ENCODE assay signal across 10 cellular contexts in the genomic region with DNA sequence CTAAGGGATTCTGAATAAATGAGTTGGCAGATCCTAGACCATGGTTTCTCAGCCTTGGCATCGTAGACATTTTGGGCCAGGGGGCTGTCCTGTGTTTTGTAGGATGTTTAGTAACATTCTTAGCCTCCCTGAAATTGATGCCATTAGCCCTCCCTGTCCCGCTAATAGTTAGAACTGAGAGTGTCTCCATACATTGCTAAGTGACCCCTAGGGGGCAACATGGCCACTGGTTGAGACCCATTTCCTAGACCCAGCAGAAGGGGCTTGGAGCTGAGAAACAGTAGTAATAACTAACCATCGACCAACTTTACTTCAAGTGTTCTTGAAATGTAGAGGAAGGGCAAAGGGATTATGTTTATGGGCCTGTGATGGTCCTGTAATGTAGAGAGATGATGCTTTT. TPM values are rescaled to one million over a fixed set of nuclear protein-coding genes. Genes with fewer than 3 reads are reported as not detected.
DNase-seq lines count a peak whose midpoint lies in the region; ATAC-seq and TF ChIP-seq lines count a peak whose summit lies in the region.
"Had no signal": no experiment of that assay in that cellular context is flagged by ENCODE, and none has a peak within 500 bp of the region (broad histone marks: within the 10 kb centered on the region; RNA-seq: fewer than 3 reads in every experiment).

No MANE protein-coding gene starts in this region.

- in situ Hi-C loops in GM13976 (cut with MboI; ENCODE audit: low sequenced_read_pairs, unreplicated experiment), result no loop called here

- intact Hi-C loops in Caco-2 (cut with micrococcal nuclease; ENCODE audit: unreplicated experiment), result no loop called here

- TF ChIP-seq CTCF in Caco-2 (IDR thresholded peaks at IDR 0.05; ENCODE audit: insufficient read depth in 1 of 2, low read depth in 1 of 2, low read length in 1 of 2, severe bottlenecking in 1 of 2, unreplicated experiment in 1 of 2) (peak; percentile 37 to 51), GM13976 (IDR thresholded peaks at IDR 0.05; ENCODE audit: borderline replicate concordance, control extremely low read depth, extremely low read depth, insufficient read depth, missing control alignments) (peak; percentile 11)

- H3K9me3 Mint-ChIP-seq in Caco-2 (ENCODE audit: unreplicated experiment), result peaks cover 8% of the 10 kb centered on the region

- TF ChIP-seq POLR2A in GM18505 (IDR thresholded peaks at IDR 0.05; ENCODE audit: borderline replicate concordance, extremely low read depth, insufficient read depth, insufficient read length), result no peak

- peak in 1 of 2 experiments; percentile 36 for DNase-seq in Caco-2
- no peak for DNase-seq in GM13976 (ENCODE audit: low spot score)
- no peak for DNase-seq in T-helper 17 cell
- DNase-seq in iPS DF 19.7 (ENCODE audit: low read depth, low spot score), result peak; percentile 45
- DNase-seq in NCI-H1105 (lab: John Stamatoyannopoulos, UW), result no peak
- DNase-seq: GOT3; NCI-H446 treated with DMSO at 0.1 percent for 48 hours; stimulated activated CD4-positive, alpha-beta T cell treated with anti-CD3 and anti-CD28 coated beads, Interleukin-4, amount 100 ng/mL, for 24 hours had no signal

- no peaks in the 10 kb centered on the region for H3K27me3 ChIP-seq in Caco-2 (replicated peaks; ENCODE audit: control insufficient read depth, insufficient read depth, low read length)

- no peaks in the 10 kb centered on the region for H3K4me1 ChIP-seq in Caco-2

- H3K4me3 ChIP-seq in Caco-2 (ENCODE audit: low read depth, low read length), result no peak overlapping the region

- ATAC-seq in T-helper 17 cell (no peak), HG03442 (IDR thresholded peaks at IDR 0.05; ENCODE audit: unreplicated experiment) (no peak), GM18505 (IDR thresholded peaks at IDR 0.05; ENCODE audit: unreplicated experiment) (no peak)

- H3K27ac Mint-ChIP-seq in Caco-2 (ENCODE audit: unreplicated experiment) (no peak overlapping the region), T-helper 17 cell (peak overlapping the region; percentile 83)

- CTCF ChIA-PET in Caco-2 (lab: Charles Lee), result interaction anchor here (0.5 to 1.2 kb wide), 2 partner anchors 40 to 81 kb away, joined by 3 read pairs; no protein-coding TSS in a partner anchor

- H3K27me3 Mint-ChIP-seq in Caco-2 (ENCODE audit: insufficient read depth, unreplicated experiment) (no peaks in the 10 kb centered on the region), T-helper 17 cell (no peaks in the 10 kb centered on the region)

- no TSS peak for BruUV-seq in Caco-2 (replicated peaks; lab: Mats Ljungman, UMichigan)

- POLR2A ChIA-PET in Caco-2 (lab: Charles Lee), result no interaction called here

- H3K4me1 Mint-ChIP-seq in Caco-2 (ENCODE audit: low read depth, unreplicated experiment) (peaks cover 14% of the 10 kb centered on the region), T-helper 17 cell (peaks cover 50% of the 10 kb centered on the region)

- H3K9me3 ChIP-seq in Caco-2, result no peaks in the 10 kb centered on the region
- no peaks in the 10 kb centered on the region for H3K9me3 ChIP-seq in T-helper 17 cell (ENCODE audit: control insufficient read depth, low read length, poor library complexity, severe bottlenecking)

- H3K36me3 Mint-ChIP-seq in Caco-2 (ENCODE audit: insufficient read depth, unreplicated experiment), result peaks cover 21% of the 10 kb centered on the region
- no peaks in the 10 kb centered on the region for H3K36me3 Mint-ChIP-seq in T-helper 17 cell (ENCODE audit: low read depth)

- H3K4me3 Mint-ChIP-seq in Caco-2 (ENCODE audit: unreplicated experiment), result no peak overlapping the region
- H3K4me3 Mint-ChIP-seq in T-helper 17 cell, result no peak overlapping the region

- no peaks in the 10 kb centered on the region for H3K36me3 ChIP-seq in Caco-2 (ENCODE audit: control insufficient read depth, insufficient read depth, low read length)

RNA-seq across cellular contexts. Expression of gene KCMF1, which starts 40.8 kb away (rescaled TPM):
- total RNA-seq in Caco-2 (2022) (81.5 and 83.4 TPM in 2 replicates), T-helper 17 cell (10 to 100 TPM; 63.6 to 80.6 TPM)
